In genomic region chrY:3002685-3003509, GRCh38 we compare ENCODE assay signal across 8 cellular contexts.
A peak's percentile ranks its signal among the peaks of the same experiment; 100 is the strongest.
DNase-seq lines count a peak whose midpoint lies in the region; ATAC-seq and TF ChIP-seq lines count a peak whose summit lies in the region.

No MANE protein-coding gene starts in this region.

- peaks cover 39% of the 10 kb centered on the region for H3K4me1 ChIP-seq in body of pancreas

- peak overlapping the region in 2 of 4 donors; percentile 88 to 91 for H3K27ac ChIP-seq in body of pancreas

- 2 to 5% methylated on average over 6 to 11 of the region's 15 CpGs for WGBS in body of pancreas, 2 donors

- no peaks in the 10 kb centered on the region for H3K36me3 ChIP-seq in body of pancreas (replicated peaks in 1 of 2; ENCODE audit: insufficient read depth in 1 of 2, low read depth in 2 of 2)

- no peak for TF ChIP-seq POLR2A in body of pancreas (IDR thresholded peaks at IDR 0.05)

- peak; percentile 25 for ATAC-seq in body of pancreas

- peak overlapping the region in 1 of 2 donors; percentile 12 for H3K4me3 ChIP-seq in body of pancreas

- TF ChIP-seq CTCF in GM20000 (IDR thresholded peaks at IDR 0.05; ENCODE audit: extremely low read depth, missing control alignments): no peak
- TF ChIP-seq CTCF in body of pancreas (IDR thresholded peaks at IDR 0.05): no peak

- intact Hi-C loops in body of pancreas (cut with DNase I): no loop called here

- H3K27me3 ChIP-seq in body of pancreas: no peaks in the 10 kb centered on the region

- H3K9me3 ChIP-seq in body of pancreas: no peaks in the 10 kb centered on the region

- DNase-seq in GM20000 (ENCODE audit: low spot score) (peak; percentile 12), KBM-7 (peak; percentile 50), body of pancreas (peak in 1 of 4 donors; percentile 28), pons (ENCODE audit: low spot score) (peak; percentile 25), NCI-H2227 (lab: John Stamatoyannopoulos, UW; ENCODE audit: unreplicated experiment) (no peak), HPDE6-E6E7 (ENCODE audit: extremely low spot score) (no peak), NAMALWA (ENCODE audit: low spot score) (no peak)
- no peak for DNase-seq in activated T-cell treated with anti-CD3 and anti-CD28 coated beads, Interleukin-2, amount 50 U/mL, for 1 hour

- in situ Hi-C loops in KBM-7 (cut with MboI; ENCODE audit: low pct_unique_long_range_greater_than_20kb, low sequenced_read_pairs): no loop called here

Comparison
In these comparisons a context has a peak if more than half of its experiments do, and no peak if none do; other contexts are left out.
1. DNase-seq: peak in GM20000 (single experiment), KBM-7 (single experiment) and pons (single experiment); none in NCI-H2227 (single experiment), activated T-cell treated with anti-CD3 and anti-CD28 coated beads, Interleukin-2, amount 50 U/mL, for 1 hour (single experiment), HPDE6-E6E7 (single experiment) and NAMALWA (single experiment).